8 cellular contexts compared by ENCODE assay signal in the genomic region with DNA sequence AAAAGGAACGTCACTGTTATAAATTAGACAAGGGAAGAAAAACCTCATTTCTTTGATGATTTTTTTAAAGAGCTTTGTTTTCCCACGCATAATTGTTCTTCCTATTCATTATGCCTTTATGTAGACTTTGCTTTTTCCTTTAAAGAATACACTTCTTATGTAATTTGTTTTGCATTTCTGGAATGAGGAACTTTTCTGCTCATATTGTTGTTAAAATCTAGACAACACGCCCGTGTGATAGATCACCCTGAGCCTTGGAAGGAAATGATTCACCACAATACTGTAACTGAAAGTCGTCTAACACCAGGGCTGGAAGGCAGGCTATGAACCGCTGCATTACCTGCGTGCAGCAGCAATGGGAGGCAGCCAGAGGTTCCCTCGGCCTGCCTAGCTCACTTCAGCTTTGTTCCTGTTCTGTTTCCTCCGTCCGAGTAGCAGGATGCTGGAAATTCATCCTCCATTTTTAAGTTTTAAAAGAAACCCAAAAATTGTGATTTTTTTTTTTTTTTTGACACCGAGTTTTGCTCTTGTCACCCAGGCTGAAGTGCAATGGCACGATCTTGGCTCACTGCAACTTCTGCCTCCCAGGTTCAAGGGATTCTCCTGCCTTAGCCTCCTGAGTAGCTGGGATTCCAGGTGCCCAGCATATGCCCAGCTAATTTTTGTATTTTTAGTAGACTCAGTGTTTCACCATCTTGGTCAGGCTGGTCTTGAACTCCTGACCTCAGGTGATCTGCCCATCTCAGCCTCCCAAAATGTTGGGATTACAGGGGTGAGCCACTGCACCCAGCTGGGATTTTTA. TPM values are rescaled to one million over a fixed set of nuclear protein-coding genes. Genes with fewer than 3 reads are reported as not detected.
DNase-seq lines count a peak whose midpoint lies in the region; ATAC-seq and TF ChIP-seq lines count a peak whose summit lies in the region.

No MANE protein-coding gene starts in this region.

- H3K4me1 ChIP-seq in PC-3 (ENCODE audit: insufficient read depth, low read length) (peaks cover 32% of the 10 kb centered on the region), sigmoid colon (peaks cover 0 to 14% (median 8%) of the 10 kb centered on the region in 4 donors)

- H3K36me3 ChIP-seq in PC-3 (ENCODE audit: low read depth, low read length), result no peaks in the 10 kb centered on the region
- no peaks in the 10 kb centered on the region for H3K36me3 ChIP-seq in sigmoid colon

- peaks cover 12% of the 10 kb centered on the region for H3F3A ChIP-seq in PC-3 (ENCODE audit: low read length, unreplicated experiment)

- H3K27me3 ChIP-seq in PC-3 (ENCODE audit: low read length) (no peaks in the 10 kb centered on the region), sigmoid colon (no peaks in the 10 kb centered on the region)

- H3K4me3 ChIP-seq in PC-3 (ENCODE audit: low read length) (peak overlapping the region; percentile 51), sigmoid colon (no peak overlapping the region)

- peak; percentile 97 for ATAC-seq in GM18517 (IDR thresholded peaks at IDR 0.05; ENCODE audit: unreplicated experiment)
- ATAC-seq in HG02943 (IDR thresholded peaks at IDR 0.05; ENCODE audit: low read depth, unreplicated experiment), result peak; percentile 96
- ATAC-seq in PC-3, result peak; percentile 92
- peak; percentile 99 for ATAC-seq in activated T-cell treated with anti-CD3 and anti-CD28 coated beads, Interleukin-2, amount 50 U/mL, for 72 hours (replicated peaks in 1 of 2)

- DNase-seq in PC-3 (peak; percentile 94), glomerular endothelial cell (ENCODE audit: extremely low read depth, low read depth, low spot score) (peak; percentile 78), sigmoid colon (no peak), NCI-H146 treated with DMSO at 0.1 percent for 48 hours (lab: John Stamatoyannopoulos, UW; ENCODE audit: unreplicated experiment) (no peak), NCI-H187 treated with DMSO at 0.1 percent for 48 hours (lab: John Stamatoyannopoulos, UW) (no peak)
- peak; percentile 58 to 73 for DNase-seq in activated T-cell treated with anti-CD3 and anti-CD28 coated beads, Interleukin-2, amount 50 U/mL, for 72 hours

- no peaks in the 10 kb centered on the region for H3K9me3 ChIP-seq in PC-3 (ENCODE audit: low read length)
- H3K9me3 ChIP-seq in sigmoid colon, result no peaks in the 10 kb centered on the region

- no peak for TF ChIP-seq EP300 in sigmoid colon (IDR thresholded peaks at IDR 0.05)

- H3K9me2 ChIP-seq in PC-3 (replicated peaks; ENCODE audit: low read length), result no peaks in the 10 kb centered on the region

- intact Hi-C loops in PC-3 (cut with micrococcal nuclease), result loop anchor here (1.0 to 5.0 kb wide), 5 partner anchors 20 to 298 kb away; no protein-coding TSS in a partner anchor
- intact Hi-C loops in sigmoid colon (cut with DNase I), result no loop called here

- no peaks in the 10 kb centered on the region for H3K36me3 Mint-ChIP-seq in activated T-cell treated with anti-CD3 and anti-CD28 coated beads, Interleukin-2, amount 50 U/mL, for 72 hours (ENCODE audit: insufficient read depth in 2 of 2)

- no peak for TF ChIP-seq POLR2A in sigmoid colon (IDR thresholded peaks at IDR 0.05)

- no peaks in the 10 kb centered on the region for H3K27me3 Mint-ChIP-seq in activated T-cell treated with anti-CD3 and anti-CD28 coated beads, Interleukin-2, amount 50 U/mL, for 72 hours (ENCODE audit: low read depth)

- peak overlapping the region; percentile 89 for H3K27ac Mint-ChIP-seq in activated T-cell treated with anti-CD3 and anti-CD28 coated beads, Interleukin-2, amount 50 U/mL, for 72 hours

- TF ChIP-seq CTCF in PC-3 (conservative IDR thresholded peaks at IDR 0.05; ENCODE audit: low read depth, low read length) (no peak), sigmoid colon (IDR thresholded peaks at IDR 0.05) (peak in 1 of 4 experiments; percentile 1)

- peak overlapping the region; percentile 67 to 89 for H3K4me3 Mint-ChIP-seq in activated T-cell treated with anti-CD3 and anti-CD28 coated beads, Interleukin-2, amount 50 U/mL, for 72 hours

- H2AFZ ChIP-seq in PC-3 (ENCODE audit: low read length), result peak overlapping the region; percentile 56

- no peaks in the 10 kb centered on the region for H3K9me3 Mint-ChIP-seq in activated T-cell treated with anti-CD3 and anti-CD28 coated beads, Interleukin-2, amount 50 U/mL, for 72 hours

- H3K79me2 ChIP-seq in PC-3 (ENCODE audit: low read length), result no peaks in the 10 kb centered on the region

- CTCF ChIA-PET in PC-3 (lab: Charles Lee), result interaction anchor here (0.6 to 1.2 kb wide), 5 partner anchors 11 to 297 kb away, joined by 3 to 5 read pairs (median 3); no protein-coding TSS in a partner anchor

- peak overlapping the region; percentile 80 for H3K27ac ChIP-seq in PC-3 (ENCODE audit: low read length)
- peak overlapping the region; percentile 56 to 70 (median 62) for H3K27ac ChIP-seq in sigmoid colon

- WGBS in sigmoid colon, 2 donors, result 6 to 17% methylated on average over 12 of the region's 12 CpGs

- peaks cover 36% of the 10 kb centered on the region for H3K4me1 Mint-ChIP-seq in activated T-cell treated with anti-CD3 and anti-CD28 coated beads, Interleukin-2, amount 50 U/mL, for 72 hours (ENCODE audit: low read depth)

- H4K20me1 ChIP-seq in PC-3 (ENCODE audit: low read length), result no peaks in the 10 kb centered on the region

- POLR2A ChIA-PET in PC-3 (lab: Charles Lee; ENCODE audit: unreplicated experiment), result interaction anchor here (0.5 to 0.7 kb wide), 7 partner anchors 20 to 113 kb away, joined by 3 to 7 read pairs (median 3); a partner anchor contains a TSS

- peak overlapping the region; percentile 28 for H3K9ac ChIP-seq in PC-3 (ENCODE audit: low read length)

- peak overlapping the region; percentile 72 for H3K4me2 ChIP-seq in PC-3 (ENCODE audit: low read length)

- TSS peak; percentile 87 for BruUV-seq in PC-3 (replicated peaks; lab: Mats Ljungman, UMichigan)

RNA-seq across cellular contexts. Expression of a gene that starts 49.6 kb away (rescaled TPM):
- total RNA-seq in PC-3 (2014; rRNA removed), result 45.6 and 55.5 TPM in 2 replicates
- 10 to 100 TPM; 66.4 to 67.2 TPM for total RNA-seq in activated T-cell treated with anti-CD3 and anti-CD28 coated beads, Interleukin-2, amount 50 U/mL, for 72 hours
- total RNA-seq in glomerular endothelial cell, result 21.5 and 31.4 TPM in 2 replicates
- total RNA-seq in sigmoid colon, result 10 to 100 TPM; 11.4 to 20.2 (median 15.9) TPM
- polyA plus RNA-seq in sigmoid colon, result 10 to 100 TPM; 17.6 to 27.0 (median 21.0) TPM

Comparison
In these comparisons a context has a peak if more than half of its experiments do, and no peak if none do; other contexts are left out.
1. DNase-seq: peak in PC-3 (single experiment), activated T-cell treated with anti-CD3 and anti-CD28 coated beads, Interleukin-2, amount 50 U/mL, for 72 hours (2 of 2) and glomerular endothelial cell (single experiment); none in sigmoid colon (single experiment), NCI-H146 treated with DMSO at 0.1 percent for 48 hours (single experiment) and NCI-H187 treated with DMSO at 0.1 percent for 48 hours (single experiment).
2. Peak in every context shown above with its lines, with median percentiles within 50 percentile points of each other: ATAC-seq.